Comparison of ENCODE assay signal across 1 cellular context in the genomic region with DNA sequence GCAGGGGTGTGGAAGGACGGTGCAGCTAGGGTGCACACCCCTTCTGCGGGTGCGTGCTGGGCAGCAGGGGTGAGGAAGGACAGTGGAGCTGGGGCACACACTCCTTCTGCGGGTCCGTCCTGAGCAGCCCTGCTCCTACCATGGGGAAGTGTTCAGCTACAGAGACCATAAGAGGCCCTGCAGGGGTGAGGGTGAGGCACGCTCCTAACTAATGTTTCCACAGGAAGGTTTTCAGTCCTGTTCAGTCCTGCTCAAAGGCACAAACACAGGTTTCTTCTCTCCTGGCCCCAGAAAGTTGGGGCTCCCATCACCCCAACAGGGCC.
TF ChIP-seq lines count a peak whose summit lies in the region.

No MANE protein-coding gene starts in this region.

TF ChIP-seq in K562, 482 proteins besides CTCF, POLR2A, EP300 and RAD21:
- TF ChIP-seq ZNF696 (CRISPR knock-in tag; conservative IDR thresholded peaks at IDR 0.05) (no peak), ZC3H4 (CRISPR knock-in tag; IDR thresholded peaks at IDR 0.05; ENCODE audit: borderline replicate concordance) (no peak), CBFA2T3 (IDR thresholded peaks at IDR 0.05) (no peak), CREBBP (IDR thresholded peaks at IDR 0.05; ENCODE audit: low read depth, low read length) (no peak), ZBTB17 (CRISPR knock-in tag; IDR thresholded peaks at IDR 0.05) (no peak), STAT5A (IDR thresholded peaks at IDR 0.05; ENCODE audit: borderline replicate concordance, low read length) (no peak), ZNF785 (CRISPR knock-in tag; IDR thresholded peaks at IDR 0.05) (no peak), ZNF282 (CRISPR knock-in tag; IDR thresholded peaks at IDR 0.05) (no peak), DDX20 (tag; IDR thresholded peaks at IDR 0.05; ENCODE audit: low read depth) (no peak), KAT2B (IDR thresholded peaks at IDR 0.05; ENCODE audit: low read depth, low read length) (no peak), MTA3 (IDR thresholded peaks at IDR 0.05; ENCODE audit: borderline replicate concordance) (no peak)
- TF ChIP-seq, protein P1, sequence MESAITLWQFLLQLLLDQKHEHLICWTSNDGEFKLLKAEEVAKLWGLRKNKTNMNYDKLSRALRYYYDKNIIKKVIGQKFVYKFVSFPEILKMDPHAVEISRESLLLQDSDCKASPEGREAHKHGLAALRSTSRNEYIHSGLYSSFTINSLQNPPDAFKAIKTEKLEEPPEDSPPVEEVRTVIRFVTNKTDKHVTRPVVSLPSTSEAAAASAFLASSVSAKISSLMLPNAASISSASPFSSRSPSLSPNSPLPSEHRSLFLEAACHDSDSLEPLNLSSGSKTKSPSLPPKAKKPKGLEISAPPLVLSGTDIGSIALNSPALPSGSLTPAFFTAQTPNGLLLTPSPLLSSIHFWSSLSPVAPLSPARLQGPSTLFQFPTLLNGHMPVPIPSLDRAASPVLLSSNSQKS (CRISPR knock-in tag; IDR thresholded peaks at IDR 0.05), result no peak
- TF ChIP-seq, protein P2, sequence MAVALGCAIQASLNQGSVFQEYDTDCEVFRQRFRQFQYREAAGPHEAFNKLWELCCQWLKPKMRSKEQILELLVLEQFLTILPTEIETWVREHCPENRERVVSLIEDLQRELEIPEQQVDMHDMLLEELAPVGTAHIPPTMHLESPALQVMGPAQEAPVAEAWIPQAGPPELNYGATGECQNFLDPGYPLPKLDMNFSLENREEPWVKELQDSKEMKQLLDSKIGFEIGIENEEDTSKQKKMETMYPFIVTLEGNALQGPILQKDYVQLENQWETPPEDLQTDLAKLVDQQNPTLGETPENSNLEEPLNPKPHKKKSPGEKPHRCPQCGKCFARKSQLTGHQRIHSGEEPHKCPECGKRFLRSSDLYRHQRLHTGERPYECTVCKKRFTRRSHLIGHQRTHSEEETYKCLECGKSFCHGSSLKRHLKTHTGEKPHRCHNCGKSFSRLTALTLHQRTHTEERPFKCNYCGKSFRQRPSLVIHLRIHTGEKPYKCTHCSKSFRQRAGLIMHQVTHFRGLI (CRISPR knock-in tag; IDR thresholded peaks at IDR 0.05), result no peak
- TF ChIP-seq, protein P3, sequence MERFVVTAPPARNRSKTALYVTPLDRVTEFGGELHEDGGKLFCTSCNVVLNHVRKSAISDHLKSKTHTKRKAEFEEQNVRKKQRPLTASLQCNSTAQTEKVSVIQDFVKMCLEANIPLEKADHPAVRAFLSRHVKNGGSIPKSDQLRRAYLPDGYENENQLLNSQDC (CRISPR knock-in tag; IDR thresholded peaks at IDR 0.05), result no peak
- TF ChIP-seq, protein P4, sequence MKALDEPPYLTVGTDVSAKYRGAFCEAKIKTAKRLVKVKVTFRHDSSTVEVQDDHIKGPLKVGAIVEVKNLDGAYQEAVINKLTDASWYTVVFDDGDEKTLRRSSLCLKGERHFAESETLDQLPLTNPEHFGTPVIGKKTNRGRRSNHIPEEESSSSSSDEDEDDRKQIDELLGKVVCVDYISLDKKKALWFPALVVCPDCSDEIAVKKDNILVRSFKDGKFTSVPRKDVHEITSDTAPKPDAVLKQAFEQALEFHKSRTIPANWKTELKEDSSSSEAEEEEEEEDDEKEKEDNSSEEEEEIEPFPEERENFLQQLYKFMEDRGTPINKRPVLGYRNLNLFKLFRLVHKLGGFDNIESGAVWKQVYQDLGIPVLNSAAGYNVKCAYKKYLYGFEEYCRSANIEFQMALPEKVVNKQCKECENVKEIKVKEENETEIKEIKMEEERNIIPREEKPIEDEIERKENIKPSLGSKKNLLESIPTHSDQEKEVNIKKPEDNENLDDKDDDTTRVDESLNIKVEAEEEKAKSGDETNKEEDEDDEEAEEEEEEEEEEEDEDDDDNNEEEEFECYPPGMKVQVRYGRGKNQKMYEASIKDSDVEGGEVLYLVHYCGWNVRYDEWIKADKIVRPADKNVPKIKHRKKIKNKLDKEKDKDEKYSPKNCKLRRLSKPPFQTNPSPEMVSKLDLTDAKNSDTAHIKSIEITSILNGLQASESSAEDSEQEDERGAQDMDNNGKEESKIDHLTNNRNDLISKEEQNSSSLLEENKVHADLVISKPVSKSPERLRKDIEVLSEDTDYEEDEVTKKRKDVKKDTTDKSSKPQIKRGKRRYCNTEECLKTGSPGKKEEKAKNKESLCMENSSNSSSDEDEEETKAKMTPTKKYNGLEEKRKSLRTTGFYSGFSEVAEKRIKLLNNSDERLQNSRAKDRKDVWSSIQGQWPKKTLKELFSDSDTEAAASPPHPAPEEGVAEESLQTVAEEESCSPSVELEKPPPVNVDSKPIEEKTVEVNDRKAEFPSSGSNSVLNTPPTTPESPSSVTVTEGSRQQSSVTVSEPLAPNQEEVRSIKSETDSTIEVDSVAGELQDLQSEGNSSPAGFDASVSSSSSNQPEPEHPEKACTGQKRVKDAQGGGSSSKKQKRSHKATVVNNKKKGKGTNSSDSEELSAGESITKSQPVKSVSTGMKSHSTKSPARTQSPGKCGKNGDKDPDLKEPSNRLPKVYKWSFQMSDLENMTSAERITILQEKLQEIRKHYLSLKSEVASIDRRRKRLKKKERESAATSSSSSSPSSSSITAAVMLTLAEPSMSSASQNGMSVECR (CRISPR knock-in tag; IDR thresholded peaks at IDR 0.05), result no peak
- TF ChIP-seq, protein P5, sequence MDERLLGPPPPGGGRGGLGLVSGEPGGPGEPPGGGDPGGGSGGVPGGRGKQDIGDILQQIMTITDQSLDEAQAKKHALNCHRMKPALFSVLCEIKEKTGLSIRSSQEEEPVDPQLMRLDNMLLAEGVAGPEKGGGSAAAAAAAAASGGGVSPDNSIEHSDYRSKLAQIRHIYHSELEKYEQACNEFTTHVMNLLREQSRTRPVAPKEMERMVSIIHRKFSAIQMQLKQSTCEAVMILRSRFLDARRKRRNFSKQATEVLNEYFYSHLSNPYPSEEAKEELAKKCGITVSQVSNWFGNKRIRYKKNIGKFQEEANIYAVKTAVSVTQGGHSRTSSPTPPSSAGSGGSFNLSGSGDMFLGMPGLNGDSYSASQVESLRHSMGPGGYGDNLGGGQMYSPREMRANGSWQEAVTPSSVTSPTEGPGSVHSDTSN (CRISPR knock-in tag; IDR thresholded peaks at IDR 0.05; ENCODE audit: low read depth), result no peak
- TF ChIP-seq, protein P5 (tag; conservative IDR thresholded peaks at IDR 0.05; ENCODE audit: low read depth), result no peak
